ENCODE assay signal across 35 cellular contexts in genomic region chr16:25544294-25544693, GRCh38.
A peak's percentile ranks its signal among the peaks of the same experiment; 100 is the strongest.
DNase-seq lines count a peak whose midpoint lies in the region; ATAC-seq, FAIRE-seq and TF ChIP-seq lines count a peak whose summit lies in the region.
"Had no signal": no experiment of that assay in that cellular context is flagged by ENCODE, and none has a peak within 500 bp of the region (broad histone marks: within the 10 kb centered on the region; RNA-seq: fewer than 3 reads in every experiment).

No MANE protein-coding gene starts in this region.

- no peaks in the 10 kb centered on the region for H3K79me1 ChIP-seq in H1 (ENCODE audit: low read depth, low read length)

- H2BK15ac ChIP-seq in H1 (ENCODE audit: low read length) = no peak overlapping the region

- H3K36me3 ChIP-seq in HepG2 (replicated peaks in 1 of 2; ENCODE audit: control insufficient read depth in 1 of 2, insufficient read depth in 2 of 2, low read length in 2 of 2) (no peaks in the 10 kb centered on the region), right lobe of liver (no peaks in the 10 kb centered on the region), K562 (ENCODE audit: control insufficient read depth, insufficient read depth, low read length) (no peaks in the 10 kb centered on the region), H1 (ENCODE audit: control insufficient read depth in 2 of 4, insufficient read depth in 4 of 4, low read length in 3 of 4) (no peaks in the 10 kb centered on the region), esophagus muscularis mucosa (no peaks in the 10 kb centered on the region)
- H3K36me3 ChIP-seq: BE2C; BLaER1; BLaER1 treated with 17β-estradiol and CSF1 and Interleukin-3, amounts not matched to agents 10 nM and 100 nM had no signal

- H3K27me3 ChIP-seq in HepG2 (ENCODE audit: control insufficient read depth in 1 of 2, insufficient read depth in 2 of 2, low read length in 2 of 2) (no peaks in the 10 kb centered on the region), right lobe of liver (no peaks in the 10 kb centered on the region), K562 (ENCODE audit: control insufficient read depth in 2 of 2, insufficient read depth in 2 of 2, low read length in 2 of 2) (0 out of 5 replicates have a peak, but pooled peaks cover 0 to 3% of the 10 kb centered on the region in 2 experiments), H1 (replicated peaks in 1 of 4; ENCODE audit: control insufficient read depth in 3 of 4, extremely low read depth in 1 of 4, insufficient read depth in 3 of 4, low read length in 3 of 4) (no peaks in the 10 kb centered on the region; a peak in 1 of 7 replicates), esophagus muscularis mucosa (no peaks in the 10 kb centered on the region), foreskin keratinocyte (no peaks in the 10 kb centered on the region)
- H3K27me3 ChIP-seq: BE2C; BLaER1; BLaER1 treated with 17β-estradiol and CSF1 and Interleukin-3, amounts not matched to agents 10 nM and 100 nM had no signal

- POLR2A ChIA-PET in HepG2 (lab: Yijun Ruan, JAX) (no interaction called here), K562 (lab: Yijun Ruan, JAX) (no interaction called here), H1 (lab: Charles Lee; ENCODE audit: partially characterized antibody) (no interaction called here)

- in situ Hi-C loops in HepG2 (cut with HindIII; ENCODE audit: extremely low pct_ligation_motif_present, low pct_unique_long_range_greater_than_20kb) (no loop called here), K562 (cut with MboI) (no loop called here)

- H2AFZ ChIP-seq in HepG2 (ENCODE audit: low read length) = no peak overlapping the region
- H2AFZ ChIP-seq in K562 (ENCODE audit: low read depth, low read length) = no peak overlapping the region
- H2AFZ ChIP-seq in H1 (ENCODE audit: low read length) = no peak overlapping the region

- H3K14ac ChIP-seq in H1 (ENCODE audit: insufficient read length) = no peak overlapping the region

- H3K4ac ChIP-seq in H1 (replicated peaks; ENCODE audit: insufficient read length, low read depth, low read length) = no peak overlapping the region

- intact Hi-C loops in HepG2 (cut with micrococcal nuclease; ENCODE audit: unreplicated experiment) (no loop called here), right lobe of liver (cut with DNase I) (no loop called here), K562 (cut with micrococcal nuclease) (no loop called here), esophagus muscularis mucosa (cut with DNase I) (no loop called here)

- H3K27ac ChIP-seq in HepG2 (ENCODE audit: extremely low read length, insufficient read depth, low read length) = no peak overlapping the region
- no peak overlapping the region for H3K27ac ChIP-seq in right lobe of liver
- no peak overlapping the region for H3K27ac ChIP-seq in K562 (ENCODE audit: extremely low read depth, low read depth, low read length)
- no peak overlapping the region for H3K27ac ChIP-seq in H1 (ENCODE audit: low read depth, low read length)
- H3K27ac ChIP-seq in esophagus muscularis mucosa (replicated peaks in 1 of 4) = no peak overlapping the region
- no peak overlapping the region for H3K27ac ChIP-seq in foreskin keratinocyte
- H3K27ac ChIP-seq: 22Rv1; A549; BLaER1; BLaER1 treated with 17β-estradiol and CSF1 and Interleukin-3, amounts not matched to agents 10 nM and 100 nM; C4-2B had no signal

- BruUV-seq in HepG2 (replicated peaks; lab: Mats Ljungman, UMichigan) (no TSS peak), K562 (replicated peaks; lab: Mats Ljungman, UMichigan) (no TSS peak)

- H3K9ac ChIP-seq in HepG2 (ENCODE audit: insufficient read depth, low read depth, low read length) = no peak overlapping the region
- H3K9ac ChIP-seq in K562 (ENCODE audit: insufficient read depth in 1 of 2, low read depth in 2 of 2, low read length in 2 of 2) = no peak overlapping the region
- no peak overlapping the region for H3K9ac ChIP-seq in H1 (replicated peaks in 1 of 4; ENCODE audit: extremely low read depth in 1 of 4, low read depth in 3 of 4, low read length in 3 of 4)
- H3K9ac ChIP-seq: BLaER1; BLaER1 treated with 17β-estradiol and CSF1 and Interleukin-3, amounts not matched to agents 10 nM and 100 nM had no signal

- WGBS in HepG2 (ENCODE audit: low lambda C conversion rate) = 61% methylated on average over 3 of the region's 3 CpGs
- 85% methylated on average over 2 of the region's 3 CpGs for WGBS in right lobe of liver (ENCODE audit: insufficient coverage, low coverage, low lambda C conversion rate, missing lambda C conversion rate)
- WGBS in K562 (ENCODE audit: insufficient coverage, low coverage, missing lambda C conversion rate) = 8% methylated on average over 3 of the region's 3 CpGs
- WGBS in H1 (ENCODE audit: extremely low coverage in 1 of 2, insufficient coverage in 1 of 2, insufficient read length in 1 of 2, insufficient replicate concordance in 2 of 2, low coverage in 1 of 2, low lambda C conversion rate in 2 of 2, missing lambda C conversion rate in 1 of 2), 2 experiments = 91% methylated on average over 3 of the region's 3 CpGs; no CpG with 5 or more reads in 1 of the 2 experiments
- 73% methylated on average over 3 of the region's 3 CpGs for WGBS in esophagus muscularis mucosa

- no peak overlapping the region for H2BK12ac ChIP-seq in H1 (ENCODE audit: low read depth, low read length)

- no peak overlapping the region for H2AK5ac ChIP-seq in H1 (ENCODE audit: low read depth, low read length)

- no peak overlapping the region for H3K56ac ChIP-seq in H1 (replicated peaks; ENCODE audit: insufficient read length, low read depth, low read length)

- TF ChIP-seq EP300 in HepG2 (IDR thresholded peaks at IDR 0.05; ENCODE audit: low read depth in 2 of 2, low read length in 2 of 2) (no peak), HepG2 (CRISPR knock-in tag; IDR thresholded peaks at IDR 0.05; ENCODE audit: borderline replicate concordance) (no peak), K562 (IDR thresholded peaks at IDR 0.05; ENCODE audit: low read length) (no peak), H1 (IDR thresholded peaks at IDR 0.05; ENCODE audit: borderline replicate concordance in 1 of 2, low read depth in 2 of 2, low read length in 2 of 2) (no peak), esophagus muscularis mucosa (IDR thresholded peaks at IDR 0.05) (no peak)

- H3K23me2 ChIP-seq in H1 (ENCODE audit: low read depth, low read length) = no peaks in the 10 kb centered on the region

- no peak overlapping the region for H3K4me3 ChIP-seq in HepG2 (replicated peaks in 1 of 3; ENCODE audit: insufficient read depth in 1 of 3, low read depth in 2 of 3, low read length in 3 of 3)
- no peak overlapping the region for H3K4me3 ChIP-seq in right lobe of liver
- no peak overlapping the region for H3K4me3 ChIP-seq in K562
- no peak overlapping the region for H3K4me3 ChIP-seq in H1 (ENCODE audit: extremely low read depth in 1 of 4, insufficient read depth in 2 of 4, low read depth in 3 of 4, low read length in 4 of 4)
- no peak overlapping the region for H3K4me3 ChIP-seq in esophagus muscularis mucosa
- H3K4me3 ChIP-seq: A549; BLaER1; BLaER1 treated with 17β-estradiol and CSF1 and Interleukin-3, amounts not matched to agents 10 nM and 100 nM had no signal

- no peaks in the 10 kb centered on the region for H3K9me1 ChIP-seq in K562 (ENCODE audit: control insufficient read depth, insufficient read depth, low read length)

- TF ChIP-seq RAD21 in HepG2 (CRISPR knock-in tag; IDR thresholded peaks at IDR 0.05) (no peak), K562 (CRISPR knock-in tag; conservative IDR thresholded peaks at IDR 0.05 in 1 of 2, IDR thresholded peaks at IDR 0.05 in 1 of 2) (no peak), H1 (IDR thresholded peaks at IDR 0.05 in 1 of 2, conservative IDR thresholded peaks at IDR 0.05 in 1 of 2; ENCODE audit: low read depth in 2 of 2, low read length in 2 of 2) (no peak)

- H2BK5ac ChIP-seq in H1 (ENCODE audit: low read depth, low read length) = no peak overlapping the region

- no peak for FAIRE-seq in HepG2 (lab: Jason Lieb, UNC)
- FAIRE-seq in K562 (lab: Jason Lieb, UNC) = no peak
- no peak for FAIRE-seq in H1 (lab: Jason Lieb, UNC)
- FAIRE-seq: A204.1, A549, D721Med had no signal

- H3K79me2 ChIP-seq in HepG2 (ENCODE audit: insufficient read depth, low read length) = no peaks in the 10 kb centered on the region
- H3K79me2 ChIP-seq in K562 (ENCODE audit: control insufficient read depth, insufficient read depth, low read length) = no peaks in the 10 kb centered on the region
- no peaks in the 10 kb centered on the region for H3K79me2 ChIP-seq in H1 (ENCODE audit: control insufficient read depth in 1 of 2, insufficient read depth in 2 of 2, low read length in 2 of 2)

- TF ChIP-seq POLR2A in HepG2 (IDR thresholded peaks at IDR 0.05; ENCODE audit: insufficient read depth in 1 of 2, low read depth in 2 of 2, low read length in 2 of 2) (no peak), right lobe of liver (IDR thresholded peaks at IDR 0.05) (no peak), K562 (conservative IDR thresholded peaks at IDR 0.05) (no peak), H1 (IDR thresholded peaks at IDR 0.05; ENCODE audit: control extremely low read depth in 1 of 2, low read depth in 2 of 2, low read length in 2 of 2) (no peak), esophagus muscularis mucosa (IDR thresholded peaks at IDR 0.05; ENCODE audit: low read depth) (no peak)

- H3K18ac ChIP-seq in H1 (ENCODE audit: extremely low read depth, low read length) = no peak overlapping the region

- H3K4me1 ChIP-seq in HepG2 (ENCODE audit: insufficient read depth, low read length) = no peaks in the 10 kb centered on the region
- H3K4me1 ChIP-seq in right lobe of liver = no peaks in the 10 kb centered on the region
- H3K4me1 ChIP-seq in K562 (replicated peaks in 1 of 2; ENCODE audit: control insufficient read depth in 2 of 2, insufficient read depth in 2 of 2, low read length in 2 of 2) = no peaks in the 10 kb centered on the region
- H3K4me1 ChIP-seq in H1 (replicated peaks in 1 of 4; ENCODE audit: control insufficient read depth in 3 of 4, insufficient read depth in 4 of 4, low read length in 3 of 4) = no peaks in the 10 kb centered on the region
- H3K4me1 ChIP-seq in esophagus muscularis mucosa = no peaks in the 10 kb centered on the region
- H3K4me1 ChIP-seq in foreskin keratinocyte = no peaks in the 10 kb centered on the region
- H3K4me1 ChIP-seq: A549, BE2C, BLaER1, Caco-2 had no signal

- H4K5ac ChIP-seq in H1 (ENCODE audit: insufficient read length, low read depth, low read length) = no peak overlapping the region

- H2BK20ac ChIP-seq in H1 (ENCODE audit: low read length) = no peak overlapping the region

- H2BK120ac ChIP-seq in H1 (replicated peaks; ENCODE audit: low read depth, low read length) = no peak overlapping the region

- H4K91ac ChIP-seq in H1 (replicated peaks; ENCODE audit: insufficient read length, low read length) = no peak overlapping the region

- no peak overlapping the region for H3K23ac ChIP-seq in H1 (ENCODE audit: insufficient read length)

- no peaks in the 10 kb centered on the region for H3K9me3 ChIP-seq in HepG2 (ENCODE audit: low read length)
- no peaks in the 10 kb centered on the region for H3K9me3 ChIP-seq in right lobe of liver
- H3K9me3 ChIP-seq in K562 (replicated peaks; ENCODE audit: control insufficient read depth, insufficient read depth, low read depth, low read length) = no peaks in the 10 kb centered on the region
- H3K9me3 ChIP-seq in H1 (ENCODE audit: insufficient read depth in 2 of 2, low read depth in 1 of 2, low read length in 1 of 2) = no peaks in the 10 kb centered on the region
- H3K9me3 ChIP-seq in esophagus muscularis mucosa = no peaks in the 10 kb centered on the region
- H3K9me3 ChIP-seq: A549, BE2C, BLaER1, Caco-2 had no signal

- H4K20me1 ChIP-seq in HepG2 (ENCODE audit: insufficient read depth, low read length) = no peaks in the 10 kb centered on the region
- no peaks in the 10 kb centered on the region for H4K20me1 ChIP-seq in K562 (replicated peaks; ENCODE audit: control insufficient read depth, insufficient read depth, low read length)
- H4K20me1 ChIP-seq in H1 (replicated peaks in 1 of 2; ENCODE audit: control insufficient read depth in 1 of 2, insufficient read depth in 2 of 2, low read length in 2 of 2) = no peaks in the 10 kb centered on the region
- H4K20me1 ChIP-seq: BLaER1; BLaER1 treated with 17β-estradiol and CSF1 and Interleukin-3, amounts not matched to agents 10 nM and 100 nM had no signal

- no peak overlapping the region for H3K4me2 ChIP-seq in HepG2 (ENCODE audit: low read depth, low read length)
- H3K4me2 ChIP-seq in K562 (ENCODE audit: insufficient read depth, low read length) = no peak overlapping the region
- H3K4me2 ChIP-seq in H1 (ENCODE audit: insufficient read depth in 1 of 2, low read depth in 2 of 2, low read length in 2 of 2) = no peak overlapping the region
- H3K4me2 ChIP-seq: A549; BLaER1; BLaER1 treated with 17β-estradiol and CSF1 and Interleukin-3, amounts not matched to agents 10 nM and 100 nM had no signal

- DNase-seq in HepG2 (ENCODE audit: low spot score) (no peak), right lobe of liver (no peak), K562 (ENCODE audit: extremely low read depth in 1 of 4, low spot score in 3 of 4) (no peak), H1 (ENCODE audit: low read depth in 1 of 2, low spot score in 2 of 2) (no peak), esophagus muscularis mucosa (ENCODE audit: extremely low spot score) (peak; percentile 72), foreskin keratinocyte (no peak), NCI-H2171 treated with DMSO at 0.1 percent for 48 hours (lab: John Stamatoyannopoulos, UW) (no peak)
- DNase-seq: 8988T; ACHN; AML-193; BE2C; C1 segment of cervical spinal cord; Caco-2; Calu3; CD4-positive, alpha-beta memory T cell; CD4-positive, alpha-beta T cell; CD4-positive, CD25-positive, alpha-beta regulatory T cell; CD8-positive, alpha-beta memory T cell; CD8-positive, alpha-beta T cell; COR-L47; DMS 273 treated with DMSO at 0.1 percent for 48 hours; DMS153; DMS53; DMS79; DMS79 treated with DMSO at 0.1 percent for 48 hours; DND-41; EL had no signal

- CTCF ChIA-PET in HepG2 (lab: Yijun Ruan, JAX; ENCODE audit: low intra/inter-chr PET ratio, low total read pairs) = no interaction called here
- CTCF ChIA-PET in K562 (lab: Yijun Ruan, JAX; ENCODE audit: low intra/inter-chr PET ratio) = no interaction called here
- CTCF ChIA-PET in H1 (lab: Charles Lee; ENCODE audit: partially characterized antibody) = no interaction called here

- TF ChIP-seq CTCF in HepG2 (CRISPR knock-in tag; IDR thresholded peaks at IDR 0.05) (no peak), right lobe of liver (IDR thresholded peaks at IDR 0.05) (no peak), K562 (IDR thresholded peaks at IDR 0.05 in 2 of 3, conservative IDR thresholded peaks at IDR 0.05 in 1 of 3; ENCODE audit: insufficient read depth in 2 of 3, low read depth in 1 of 3, low read length in 3 of 3) (no peak), H1 (IDR thresholded peaks at IDR 0.05; ENCODE audit: control extremely low read depth in 1 of 3, insufficient read depth in 1 of 3, low read depth in 1 of 3, low read length in 3 of 3) (no peak), esophagus muscularis mucosa (IDR thresholded peaks at IDR 0.05) (no peak), foreskin keratinocyte (conservative IDR thresholded peaks at IDR 0.05) (no peak)

- no peak overlapping the region for H4K8ac ChIP-seq in H1 (ENCODE audit: extremely low read depth, insufficient read depth, low read length)

- ATAC-seq in HepG2 (no peak), right lobe of liver (no peak), K562 (no peak), foreskin keratinocyte (no peak), GM21528 (IDR thresholded peaks at IDR 0.05; ENCODE audit: low FRiP score, unreplicated experiment) (no peak)
- ATAC-seq: A549; CD8-positive, alpha-beta T cell had no signal
